Comparison of ENCODE assay signal across 8 cellular contexts in the genomic region with DNA sequence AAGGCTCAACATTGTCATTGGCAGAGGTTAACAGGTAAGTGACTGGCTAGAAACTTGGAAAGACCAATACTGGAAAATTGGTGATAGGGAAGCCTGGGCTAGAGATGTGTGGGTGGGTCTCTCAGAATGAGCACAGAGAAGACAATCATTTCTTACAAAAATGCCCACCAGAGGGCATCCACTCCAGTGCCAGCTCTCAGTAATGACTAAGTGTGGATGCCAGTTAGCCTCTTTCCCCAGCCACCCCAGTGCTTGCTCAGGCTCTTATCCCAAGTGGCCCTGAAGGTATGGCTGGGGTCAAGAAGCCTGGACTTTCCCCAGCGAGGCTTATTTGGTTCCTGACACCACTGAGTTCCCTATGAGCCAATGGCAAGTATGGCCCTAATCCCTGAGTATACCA.
DNase-seq lines count a peak whose midpoint lies in the region; ATAC-seq and TF ChIP-seq lines count a peak whose summit lies in the region.

No MANE protein-coding gene starts in this region.

- H4K20me1 ChIP-seq in mammary epithelial cell (ENCODE audit: insufficient read depth, low read length) = no peaks in the 10 kb centered on the region

- no peak for DNase-seq in activated naive CD4-positive, alpha-beta T cell treated with anti-CD3 and anti-CD28 coated beads, Interleukin-2, amount 50 U/mL, for 16 hours
- DNase-seq in KBM-7 (peak; percentile 33), mammary epithelial cell (peak; percentile 37), pons (ENCODE audit: low spot score) (peak; percentile 29), kidney glomerular epithelial cell (lab: John Stamatoyannopoulos, UW) (no peak), ecto neural progenitor cell (ENCODE audit: low spot score) (no peak)

- H3K4me3 ChIP-seq in mammary epithelial cell (replicated peaks in 1 of 3; ENCODE audit: insufficient read depth in 1 of 3, low read depth in 2 of 3, low read length in 3 of 3) = no peak overlapping the region

- peaks cover 10% of the 10 kb centered on the region for H3K27me3 Mint-ChIP-seq in activated naive CD4-positive, alpha-beta T cell treated with anti-CD3 and anti-CD28 coated beads, Interleukin-2, amount 50 U/mL, for 24 hours

- intact Hi-C loops in mammary epithelial cell (cut with micrococcal nuclease) = loop anchor here (1.0 to 5.0 kb wide), 3 partner anchors 115 to 437 kb away; partner anchors contain the start of gene ST8SIA2

- no peak overlapping the region for H3K9ac ChIP-seq in mammary epithelial cell (ENCODE audit: insufficient read depth, low read length)

- peak; percentile 33 to 60 for TF ChIP-seq CTCF in mammary epithelial cell (conservative IDR thresholded peaks at IDR 0.05 in 1 of 2, IDR thresholded peaks at IDR 0.05 in 1 of 2; ENCODE audit: extremely low read depth in 1 of 2, insufficient read depth in 1 of 2, low read depth in 1 of 2, low read length in 2 of 2)

- no peak for ATAC-seq in GM18505 (IDR thresholded peaks at IDR 0.05; ENCODE audit: unreplicated experiment)

- dilution Hi-C loops in mammary epithelial cell (cut with HindIII; ENCODE audit: low sequenced_read_pairs) = no loop called here

- CTCF ChIA-PET in mammary epithelial cell (lab: Charles Lee; ENCODE audit: low non-redundant PET) = no interaction called here

- H3K4me1 ChIP-seq in mammary epithelial cell (ENCODE audit: insufficient read depth, low read length) = no peaks in the 10 kb centered on the region

- no peak overlapping the region for H2AFZ ChIP-seq in mammary epithelial cell (ENCODE audit: low read depth, low read length)

- H3K36me3 ChIP-seq in mammary epithelial cell (ENCODE audit: insufficient read depth, low read length) = no peaks in the 10 kb centered on the region

- H3K9me3 Mint-ChIP-seq in activated naive CD4-positive, alpha-beta T cell treated with anti-CD3 and anti-CD28 coated beads, Interleukin-2, amount 50 U/mL, for 24 hours = no peaks in the 10 kb centered on the region

- in situ Hi-C loops in KBM-7 (cut with MboI; ENCODE audit: low pct_unique_long_range_greater_than_20kb, low sequenced_read_pairs) = no loop called here
- in situ Hi-C loops in mammary epithelial cell (cut with MboI; ENCODE audit: low sequenced_read_pairs in 2 of 2) = loop anchor here in 1 of 2 donors (25.0 kb wide), 2 partner anchors 90 to 435 kb away; no protein-coding TSS in a partner anchor

- no peaks in the 10 kb centered on the region for H3K79me2 ChIP-seq in mammary epithelial cell (ENCODE audit: insufficient read depth, low read length)

- no peaks in the 10 kb centered on the region for H3K4me1 Mint-ChIP-seq in activated naive CD4-positive, alpha-beta T cell treated with anti-CD3 and anti-CD28 coated beads, Interleukin-2, amount 50 U/mL, for 24 hours

- H3K27ac Mint-ChIP-seq in activated naive CD4-positive, alpha-beta T cell treated with anti-CD3 and anti-CD28 coated beads, Interleukin-2, amount 50 U/mL, for 24 hours = peak overlapping the region; percentile 41

- BruUV-seq in mammary epithelial cell (replicated peaks; lab: Mats Ljungman, UMichigan) = no TSS peak

- no peak overlapping the region for H3K27ac ChIP-seq in mammary epithelial cell (ENCODE audit: insufficient read depth, low read depth, low read length)

- no CpG with 5 or more reads among the region's 1 CpG for WGBS in mammary epithelial cell (ENCODE audit: low coverage, missing lambda C conversion rate)

- no peaks in the 10 kb centered on the region for H3K36me3 Mint-ChIP-seq in activated naive CD4-positive, alpha-beta T cell treated with anti-CD3 and anti-CD28 coated beads, Interleukin-2, amount 50 U/mL, for 24 hours

- no peak overlapping the region for H3K4me2 ChIP-seq in mammary epithelial cell (ENCODE audit: insufficient read depth, low read depth, low read length)

- no peak overlapping the region for H3K4me3 Mint-ChIP-seq in activated naive CD4-positive, alpha-beta T cell treated with anti-CD3 and anti-CD28 coated beads, Interleukin-2, amount 50 U/mL, for 24 hours

- TF ChIP-seq POLR2A in GM18505 (IDR thresholded peaks at IDR 0.05; ENCODE audit: borderline replicate concordance, extremely low read depth, insufficient read depth, insufficient read length) = no peak

- no peaks in the 10 kb centered on the region for H3K9me3 ChIP-seq in mammary epithelial cell (replicated peaks; ENCODE audit: insufficient read depth, low read length)

- H3K27me3 ChIP-seq in mammary epithelial cell (ENCODE audit: insufficient read depth, low read length) = no peaks in the 10 kb centered on the region

Comparison
In these comparisons a context has a peak if more than half of its experiments do, and no peak if none do; other contexts are left out.
1. DNase-seq: peak in KBM-7 (single experiment), mammary epithelial cell (single experiment) and pons (single experiment); none in activated naive CD4-positive, alpha-beta T cell treated with anti-CD3 and anti-CD28 coated beads, Interleukin-2, amount 50 U/mL, for 16 hours (single experiment), kidney glomerular epithelial cell (single experiment) and ecto neural progenitor cell (single experiment).